13 cellular contexts compared by ENCODE assay signal in the genomic region with DNA sequence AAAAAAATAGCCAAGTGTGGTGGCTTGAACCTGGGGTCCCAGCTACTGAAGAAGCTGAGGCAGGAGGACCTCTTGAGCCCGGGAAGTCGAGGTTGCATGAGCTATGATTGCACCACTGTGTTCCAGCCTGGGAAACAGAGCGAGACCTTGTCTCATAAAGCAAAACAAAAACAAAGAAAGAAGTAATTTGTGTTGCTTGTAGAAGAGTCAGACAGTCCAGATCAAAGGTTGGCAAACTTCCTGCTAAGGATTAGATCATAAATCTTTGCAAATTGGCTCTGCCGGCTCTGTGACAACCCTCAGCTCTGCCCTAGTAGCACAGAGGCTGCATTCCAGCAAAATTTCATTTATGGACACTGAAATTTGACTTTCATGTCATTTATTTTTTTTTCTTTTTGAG. TPM values are rescaled to one million over a fixed set of nuclear protein-coding genes. Genes with fewer than 3 reads are reported as not detected.
A peak's percentile ranks its signal among the peaks of the same experiment; 100 is the strongest.
DNase-seq lines count a peak whose midpoint lies in the region; ATAC-seq, FAIRE-seq and TF ChIP-seq lines count a peak whose summit lies in the region.
"Had no signal": no experiment of that assay in that cellular context is flagged by ENCODE, and none has a peak within 500 bp of the region (broad histone marks: within the 10 kb centered on the region; RNA-seq: fewer than 3 reads in every experiment).

No MANE protein-coding gene starts in this region.

- H3K27ac ChIP-seq in HEK293 (ENCODE audit: extremely low read depth, low read depth, low read length) (no peak overlapping the region; the same call in 1 of the 2 replicates), SK-N-SH (ENCODE audit: low read depth in 2 of 2, low read length in 1 of 2) (no peak overlapping the region)

- TF ChIP-seq CTCF in HEK293 (tag by site-specific recombination; IDR thresholded peaks at IDR 0.05) = no peak
- TF ChIP-seq CTCF in SK-N-SH (IDR thresholded peaks at IDR 0.05) = no peak
- no peak for TF ChIP-seq CTCF in fibroblast of villous mesenchyme (IDR thresholded peaks at IDR 0.05; ENCODE audit: insufficient read depth, low read depth, low read length)

- H3K9me3 ChIP-seq in HEK293 (ENCODE audit: control insufficient read depth, insufficient read depth, low read depth, low read length) = no peaks in the 10 kb centered on the region
- no peaks in the 10 kb centered on the region for H3K9me3 ChIP-seq in SK-N-SH
- H3K9me3 ChIP-seq: body of pancreas had no signal

- peaks cover 17 to 74% of the 10 kb centered on the region in 2 experiments; a peak in 2 of 3 replicates for H3K36me3 ChIP-seq in HEK293 (ENCODE audit: control insufficient read depth in 2 of 2, insufficient read depth in 1 of 2, low read length in 2 of 2)
- peaks cover 21 to 42% of the 10 kb centered on the region in 2 experiments for H3K36me3 ChIP-seq in SK-N-SH (replicated peaks in 1 of 2; ENCODE audit: control insufficient read depth in 1 of 2, insufficient read depth in 2 of 2, low read length in 1 of 2)

- CTCF ChIA-PET in HEK293 (lab: Yijun Ruan, JAX) = interaction anchor here (0.8 kb wide), 1 partner anchor 123 kb away, joined by 3 read pairs; no protein-coding TSS in a partner anchor
- CTCF ChIA-PET in SK-N-SH (lab: Yijun Ruan, JAX) = no interaction called here

- H3K9me2 ChIP-seq in SK-N-SH = no peaks in the 10 kb centered on the region

- H2AFZ ChIP-seq in SK-N-SH (ENCODE audit: low read depth) = no peak overlapping the region

- H3K27me3 ChIP-seq in SK-N-SH (ENCODE audit: insufficient read depth) = no peaks in the 10 kb centered on the region
- H3K27me3 ChIP-seq: body of pancreas had no signal

- H3F3A ChIP-seq in SK-N-SH (replicated peaks; ENCODE audit: insufficient read depth) = no peaks in the 10 kb centered on the region

- no peak for TF ChIP-seq EP300 in SK-N-SH (IDR thresholded peaks at IDR 0.05; ENCODE audit: borderline replicate concordance in 1 of 2, low read depth in 1 of 2, low read length in 1 of 2)

- DNase-seq in SK-N-SH (no peak), fibroblast of villous mesenchyme (ENCODE audit: low read depth) (peak; percentile 88), putamen (ENCODE audit: low spot score) (peak; percentile 85), GM12892 (ENCODE audit: insufficient read length) (no peak), RKO (ENCODE audit: low spot score) (no peak), NCI-H2107 treated with DMSO at 0.1 percent for 48 hours (lab: John Stamatoyannopoulos, UW; ENCODE audit: unreplicated experiment) (no peak)
- DNase-seq: NCI-H1048, NCI-H774, retina had no signal

- POLR2A ChIA-PET in HEK293 (lab: Yijun Ruan, JAX) = interaction anchor here (1.0 to 1.2 kb wide), 2 partner anchors 51 to 52 kb away, joined by 3 to 5 read pairs; no protein-coding TSS in a partner anchor
- POLR2A ChIA-PET in SK-N-SH (lab: Yijun Ruan, JAX) = interaction anchor here (0.7 kb wide), 1 partner anchor 16 kb away, joined by 3 read pairs; no protein-coding TSS in a partner anchor

- H3K4me2 ChIP-seq in SK-N-SH = no peak overlapping the region

- H3K4me1 ChIP-seq in HEK293 (ENCODE audit: control insufficient read depth, insufficient read depth, low read length) (no peaks in the 10 kb centered on the region), SK-N-SH (ENCODE audit: control insufficient read depth in 1 of 2, insufficient read depth in 2 of 2, low read depth in 1 of 2, low read length in 1 of 2) (no peaks in the 10 kb centered on the region)
- H3K4me1 ChIP-seq: body of pancreas had no signal

- no peak for TF ChIP-seq POLR2A in GM12892 (IDR thresholded peaks at IDR 0.05; ENCODE audit: low read depth, low read length)

- 64% methylated on average over 4 of the region's 4 CpGs for WGBS in SK-N-SH (ENCODE audit: low lambda C conversion rate)

- ATAC-seq in HG02588 (IDR thresholded peaks at IDR 0.05; ENCODE audit: unreplicated experiment) = no peak
- ATAC-seq: body of pancreas had no signal

- H3K79me2 ChIP-seq in SK-N-SH (ENCODE audit: insufficient read depth) = no peaks in the 10 kb centered on the region

- no peak for FAIRE-seq in GM12892 (lab: Jason Lieb, UNC)
- FAIRE-seq: urothelium cell line had no signal

- no peaks in the 10 kb centered on the region for H4K20me1 ChIP-seq in SK-N-SH (ENCODE audit: insufficient read depth)

- TF ChIP-seq RAD21 in SK-N-SH (IDR thresholded peaks at IDR 0.05; ENCODE audit: low read length) = no peak

- H3K4me3 ChIP-seq in HEK293 (ENCODE audit: low read depth, low read length) (no peak overlapping the region), SK-N-SH (ENCODE audit: low read depth in 2 of 2, low read length in 1 of 2) (no peak overlapping the region), fibroblast of villous mesenchyme (ENCODE audit: low read depth, low read length) (no peak overlapping the region)
- H3K4me3 ChIP-seq: body of pancreas had no signal

- H3K9ac ChIP-seq in SK-N-SH = no peak overlapping the region

TF ChIP-seq in HEK293, 187 proteins besides CTCF, POLR2A, EP300 and RAD21 (continues in another document):
- TF ChIP-seq ZNF366 (tag by site-specific recombination; conservative IDR thresholded peaks at IDR 0.05) (peak; percentile 72), ZNF677 (tag by site-specific recombination; IDR thresholded peaks at IDR 0.05) (no peak), ZNF777 (tag by site-specific recombination; IDR thresholded peaks at IDR 0.05; ENCODE audit: borderline replicate concordance) (no peak)
- TF ChIP-seq, protein P1, sequence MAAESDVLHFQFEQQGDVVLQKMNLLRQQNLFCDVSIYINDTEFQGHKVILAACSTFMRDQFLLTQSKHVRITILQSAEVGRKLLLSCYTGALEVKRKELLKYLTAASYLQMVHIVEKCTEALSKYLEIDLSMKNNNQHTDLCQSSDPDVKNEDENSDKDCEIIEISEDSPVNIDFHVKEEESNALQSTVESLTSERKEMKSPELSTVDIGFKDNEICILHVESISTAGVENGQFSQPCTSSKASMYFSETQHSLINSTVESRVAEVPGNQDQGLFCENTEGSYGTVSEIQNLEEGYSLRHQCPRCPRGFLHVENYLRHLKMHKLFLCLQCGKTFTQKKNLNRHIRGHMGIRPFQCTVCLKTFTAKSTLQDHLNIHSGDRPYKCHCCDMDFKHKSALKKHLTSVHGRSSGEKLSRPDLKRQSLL (tag by site-specific recombination; IDR thresholded peaks at IDR 0.05) = peak; percentile 43; the same call in 1 of the 2 replicates

TF ChIP-seq in SK-N-SH, 30 proteins besides CTCF, POLR2A, EP300 and RAD21:
- no peak for TF ChIP-seq TEAD4 (IDR thresholded peaks at IDR 0.05; ENCODE audit: borderline replicate concordance, insufficient read depth)
- TF ChIP-seq GATA2 (CRISPR knock-in tag; IDR thresholded peaks at IDR 0.05) = no peak
- no peak for TF ChIP-seq SIN3A (IDR thresholded peaks at IDR 0.05; ENCODE audit: borderline replicate concordance, low read depth, low read length)
- TF ChIP-seq RFX5 (IDR thresholded peaks at IDR 0.05; ENCODE audit: low read length) = no peak
- TF ChIP-seq, protein P2, sequence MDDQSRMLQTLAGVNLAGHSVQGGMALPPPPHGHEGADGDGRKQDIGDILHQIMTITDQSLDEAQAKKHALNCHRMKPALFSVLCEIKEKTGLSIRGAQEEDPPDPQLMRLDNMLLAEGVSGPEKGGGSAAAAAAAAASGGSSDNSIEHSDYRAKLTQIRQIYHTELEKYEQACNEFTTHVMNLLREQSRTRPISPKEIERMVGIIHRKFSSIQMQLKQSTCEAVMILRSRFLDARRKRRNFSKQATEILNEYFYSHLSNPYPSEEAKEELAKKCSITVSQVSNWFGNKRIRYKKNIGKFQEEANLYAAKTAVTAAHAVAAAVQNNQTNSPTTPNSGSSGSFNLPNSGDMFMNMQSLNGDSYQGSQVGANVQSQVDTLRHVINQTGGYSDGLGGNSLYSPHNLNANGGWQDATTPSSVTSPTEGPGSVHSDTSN (IDR thresholded peaks at IDR 0.05) = 0 out of 2 replicates have a peak, but pooled peaks have one; percentile 20

RNA-seq across cellular contexts. Expression of a gene that starts 19.0 kb away (rescaled TPM):
- 43.2 and 46.1 TPM in 2 replicates for polyA plus RNA-seq in SK-N-SH (2012; rRNA removed)
- polyA plus RNA-seq in SK-N-SH (2012; cell fraction: cytosol; rRNA removed) = 31.0 and 37.2 TPM in 2 replicates
- 56.3 and 62.9 TPM in 2 replicates for polyA plus RNA-seq in SK-N-SH (2012; cell fraction: nucleus; rRNA removed)
- total RNA-seq in fibroblast of villous mesenchyme = 52.5 and 66.1 TPM in 2 replicates
- 23.2 TPM for polyA plus RNA-seq in GM12892 (2012; ENCODE audit: missing spikeins)

RNA-seq across cellular contexts. Expression of a gene that starts 26.7 kb away (rescaled TPM):
- polyA plus RNA-seq in SK-N-SH (2012; rRNA removed) = 204 and 257 TPM in 2 replicates
- 102 and 163 TPM in 2 replicates for polyA plus RNA-seq in SK-N-SH (2012; cell fraction: cytosol; rRNA removed)
- 216 and 265 TPM in 2 replicates for polyA plus RNA-seq in SK-N-SH (2012; cell fraction: nucleus; rRNA removed)
- total RNA-seq in fibroblast of villous mesenchyme = 309 and 324 TPM in 2 replicates
- 30.5 TPM for polyA plus RNA-seq in GM12892 (2012; ENCODE audit: missing spikeins)

RNA-seq across cellular contexts. Expression of a gene that starts 35.0 kb away (rescaled TPM):
- polyA plus RNA-seq in SK-N-SH (2012; rRNA removed) = 66.1 and 67.9 TPM in 2 replicates
- polyA plus RNA-seq in SK-N-SH (2012; cell fraction: cytosol; rRNA removed) = 33.3 and 49.7 TPM in 2 replicates
- 44.1 and 55.1 TPM in 2 replicates for polyA plus RNA-seq in SK-N-SH (2012; cell fraction: nucleus; rRNA removed)
- total RNA-seq in fibroblast of villous mesenchyme = 57.9 and 69.9 TPM in 2 replicates
- polyA plus RNA-seq in GM12892 (2012; ENCODE audit: missing spikeins) = 16.6 TPM

RNA-seq across cellular contexts. Expression of a gene that starts 58.1 kb away (rescaled TPM):
- polyA plus RNA-seq in SK-N-SH (2012; rRNA removed) = 24.0 and 25.6 TPM in 2 replicates
- polyA plus RNA-seq in SK-N-SH (2012; cell fraction: cytosol; rRNA removed) = 6.1 and 11.1 TPM in 2 replicates
- polyA plus RNA-seq in SK-N-SH (2012; cell fraction: nucleus; rRNA removed) = 128 and 148 TPM in 2 replicates
- total RNA-seq in fibroblast of villous mesenchyme = 32.0 and 34.8 TPM in 2 replicates
- 24.8 TPM for polyA plus RNA-seq in GM12892 (2012; ENCODE audit: missing spikeins)

Comparison
In these comparisons a context has a peak if more than half of its experiments do, and no peak if none do; other contexts are left out.
1. DNase-seq: peak in fibroblast of villous mesenchyme (single experiment) and putamen (single experiment); none in SK-N-SH (single experiment), GM12892 (single experiment), RKO (single experiment) and NCI-H2107 treated with DMSO at 0.1 percent for 48 hours (single experiment).